ENCODE assay signal across 7 cellular contexts in genomic region chr6:75526502-75527127, GRCh38. TPM values are rescaled to one million over a fixed set of nuclear protein-coding genes. Genes with fewer than 3 reads are reported as not detected.
DNase-seq lines count a peak whose midpoint lies in the region; ATAC-seq, FAIRE-seq and TF ChIP-seq lines count a peak whose summit lies in the region.

No MANE protein-coding gene starts in this region.

- FAIRE-seq in K562 (lab: Jason Lieb, UNC), result peak; percentile 57

- intact Hi-C loops in K562 (cut with micrococcal nuclease), result loop anchor here (1.0 to 5.0 kb wide), 4 partner anchors 159 to 318 kb away; no protein-coding TSS in a partner anchor

- CTCF ChIA-PET in K562 (lab: Yijun Ruan, JAX; ENCODE audit: low intra/inter-chr PET ratio), result interaction anchor here (0.6 to 3.2 kb wide), 5 partner anchors 230 to 318 kb away, joined by 3 to 25 read pairs (median 4); no protein-coding TSS in a partner anchor

- H3K27ac ChIP-seq in K562 (ENCODE audit: extremely low read depth, low read depth, low read length) (no peak overlapping the region), iPS DF 6.9 (ENCODE audit: low read length) (no peak overlapping the region)

- 0% methylated on average over 4 of the region's 4 CpGs for WGBS in K562 (ENCODE audit: insufficient coverage, low coverage, missing lambda C conversion rate)
- WGBS in iPS DF 6.9 (ENCODE audit: insufficient coverage, insufficient read length), result no CpG with 5 or more reads among the region's 4 CpGs

- TF ChIP-seq RAD21 in K562 (CRISPR knock-in tag; conservative IDR thresholded peaks at IDR 0.05 in 1 of 2, IDR thresholded peaks at IDR 0.05 in 1 of 2), result peak; percentile 92

- H3K4me3 ChIP-seq in GM12875 (ENCODE audit: low read depth, low read length) (no peak overlapping the region), K562 (no peak overlapping the region), iPS DF 6.9 (ENCODE audit: low read length) (no peak overlapping the region)

- H4K20me1 ChIP-seq in K562 (replicated peaks; ENCODE audit: control insufficient read depth, insufficient read depth, low read length), result no peaks in the 10 kb centered on the region

- no peaks in the 10 kb centered on the region for H3K27me3 ChIP-seq in K562 (ENCODE audit: control insufficient read depth in 2 of 2, insufficient read depth in 2 of 2, low read length in 2 of 2)
- H3K27me3 ChIP-seq in iPS DF 6.9 (ENCODE audit: control insufficient read depth, insufficient read depth, low read length), result no peaks in the 10 kb centered on the region

- TF ChIP-seq POLR2A in K562 (conservative IDR thresholded peaks at IDR 0.05), result no peak

- H3K9me3 ChIP-seq in K562 (replicated peaks; ENCODE audit: control insufficient read depth, insufficient read depth, low read depth, low read length) (no peaks in the 10 kb centered on the region), iPS DF 6.9 (ENCODE audit: control insufficient read depth, insufficient read depth, low read length) (no peaks in the 10 kb centered on the region)

- no peak overlapping the region for H3K4me2 ChIP-seq in K562 (ENCODE audit: insufficient read depth, low read length)

- H3K4me1 ChIP-seq in K562 (replicated peaks in 1 of 2; ENCODE audit: control insufficient read depth in 2 of 2, insufficient read depth in 2 of 2, low read length in 2 of 2), result no peaks in the 10 kb centered on the region
- no peaks in the 10 kb centered on the region for H3K4me1 ChIP-seq in iPS DF 6.9 (ENCODE audit: control insufficient read depth, insufficient read depth, low read length)

- no peak for TF ChIP-seq EP300 in K562 (IDR thresholded peaks at IDR 0.05; ENCODE audit: low read length)

- H3K36me3 ChIP-seq in K562 (ENCODE audit: control insufficient read depth, insufficient read depth, low read length) (no peaks in the 10 kb centered on the region), iPS DF 6.9 (ENCODE audit: control insufficient read depth, insufficient read depth, low read length) (no peaks in the 10 kb centered on the region)

- no TSS peak for BruUV-seq in K562 (replicated peaks; lab: Mats Ljungman, UMichigan)

- no peaks in the 10 kb centered on the region for H3K79me2 ChIP-seq in K562 (ENCODE audit: control insufficient read depth, insufficient read depth, low read length)

- ATAC-seq in HG02623 (IDR thresholded peaks at IDR 0.05; ENCODE audit: unreplicated experiment) (peak; percentile 82), K562 (peak; percentile 94)

- DNase-seq in NCI-H146 treated with DMSO at 0.1 percent for 48 hours (lab: John Stamatoyannopoulos, UW; ENCODE audit: unreplicated experiment), result peak; percentile 64
- DNase-seq in T-helper 9 cell, result peak; percentile 31
- peak; percentile 28 to 71 (median 32) for DNase-seq in K562 (ENCODE audit: extremely low read depth in 1 of 4, low spot score in 3 of 4)
- DNase-seq in iPS DF 6.9 (ENCODE audit: low read depth, low spot score), result peak; percentile 43
- DNase-seq in stimulated activated CD4-positive, alpha-beta T cell treated with anti-CD3 and anti-CD28 coated beads, Interleukin-12 subunit alpha, Interleukin-12 subunit beta, amount 100 ng/mL, for 48 hours (ENCODE audit: low read depth in 2 of 3, low spot score in 1 of 3), result peak; percentile 3 to 52 (median 40)

- in situ Hi-C loops in K562 (cut with MboI), result loop anchor here (10.0 to 25.0 kb wide), 2 partner anchors 262 to 1789 kb away; no protein-coding TSS in a partner anchor

- no peaks in the 10 kb centered on the region for H3K9me1 ChIP-seq in K562 (ENCODE audit: control insufficient read depth, insufficient read depth, low read length)

- TF ChIP-seq CTCF in GM12875 (IDR thresholded peaks at IDR 0.05; ENCODE audit: borderline replicate concordance, insufficient read depth, low read depth, low read length) (peak; percentile 24; the same call in 1 of the 2 replicates), K562 (IDR thresholded peaks at IDR 0.05 in 2 of 3, conservative IDR thresholded peaks at IDR 0.05 in 1 of 3; ENCODE audit: insufficient read depth in 2 of 3, low read depth in 1 of 3, low read length in 3 of 3) (peak; percentile 55 to 80 (median 64); a peak in 5 of 6 replicates)

- no peak overlapping the region for H3K9ac ChIP-seq in K562 (ENCODE audit: insufficient read depth in 1 of 2, low read depth in 2 of 2, low read length in 2 of 2)

- H2AFZ ChIP-seq in K562 (ENCODE audit: low read depth, low read length), result no peak overlapping the region

- POLR2A ChIA-PET in K562 (lab: Yijun Ruan, JAX), result no interaction called here

TF ChIP-seq in K562, 482 proteins besides CTCF, POLR2A, EP300 and RAD21 (continues in another document):
- TF ChIP-seq BMI1 (IDR thresholded peaks at IDR 0.05; ENCODE audit: low read length), result peak; percentile 43; the same call in 1 of the 2 replicates
- TF ChIP-seq PBX2 (CRISPR knock-in tag; IDR thresholded peaks at IDR 0.05; ENCODE audit: low read depth), result no peak
- TF ChIP-seq PBX2 (tag; conservative IDR thresholded peaks at IDR 0.05; ENCODE audit: low read depth), result no peak
- TF ChIP-seq MCM3 (IDR thresholded peaks at IDR 0.05), result no peak
- no peak for TF ChIP-seq CGGBP1 (CRISPR knock-in tag; IDR thresholded peaks at IDR 0.05)
- no peak for TF ChIP-seq ZNF76 (CRISPR knock-in tag; IDR thresholded peaks at IDR 0.05; ENCODE audit: borderline replicate concordance)
- TF ChIP-seq EGR1 (conservative IDR thresholded peaks at IDR 0.05), result no peak
- TF ChIP-seq MNT (conservative IDR thresholded peaks at IDR 0.05), result 0 out of 4 replicates have a peak, but pooled peaks of 1 of the 2 experiments have one; percentile 33
- peak; percentile 65; the same call in 1 of the 2 replicates for TF ChIP-seq ZSCAN29 (IDR thresholded peaks at IDR 0.05)
- TF ChIP-seq ZNF395 (CRISPR knock-in tag; IDR thresholded peaks at IDR 0.05), result no peak

RNA-seq across cellular contexts. Expression of gene FILIP1, which starts 33.0 kb away (rescaled TPM):
- not detected in 2 replicates for total RNA-seq in K562 (2011; cell fraction: chromatin; rRNA removed; ENCODE audit: low replicate concordance)
- total RNA-seq in K562 (2011; cell fraction: nucleolus; rRNA removed), result not detected in 2 replicates
- not detected in 2 replicates for total RNA-seq in K562 (2011; cell fraction: nucleoplasm; rRNA removed)
- total RNA-seq in K562 (2014; rRNA removed), result 0.04 TPM in 1 of 2 replicates, not detected in the other
- 0.25 and 0.26 TPM in 2 replicates for total RNA-seq in K562 (2014; rRNA removed; fragmentation: Illumina TruSeq; extraction: Trizol)
- 0.11 and 0.14 TPM in 2 replicates for total RNA-seq in K562 (2015; rRNA removed; fragmentation: Illumina TruSeq; extraction: Trizol)
- total RNA-seq in K562 (2021), result 0.04 and 0.09 TPM in 2 replicates
- polyA plus RNA-seq in K562 (2011; rRNA removed), result 0.03 TPM in 1 of 2 replicates, not detected in the other
- 0.03 TPM in 1 of 2 replicates, not detected in the other for polyA plus RNA-seq in K562 (2011; cell fraction: cytosol; rRNA removed)
- not detected in 2 replicates for polyA plus RNA-seq in K562 (2011; cell fraction: nucleus; rRNA removed)
- 0.16 and 0.19 TPM in 2 replicates for polyA plus RNA-seq in K562 (2012)
- polyA plus RNA-seq in K562 (2014; fragmentation: Illumina TruSeq; extraction: Trizol), result 0.15 and 0.21 TPM in 2 replicates
- under 1 TPM; 0.07 to 0.11 TPM for polyA plus RNA-seq in K562 (2014; fragmentation: Nextera tagmentation; extraction: Ambion mirVana)
- 0.03 and 0.04 TPM in 2 replicates for polyA plus RNA-seq in K562 (2014; rRNA removed)
- 0.14 TPM in 1 of 2 replicates, not detected in the other for polyA minus RNA-seq in K562 (2011; rRNA and poly(A)+ RNA removed)
- not detected in 2 replicates for polyA minus RNA-seq in K562 (2011; cell fraction: cytosol; rRNA and poly(A)+ RNA removed)
- polyA minus RNA-seq in K562 (2011; cell fraction: nucleus; rRNA and poly(A)+ RNA removed), result not detected in 2 replicates
